In the genomic region with DNA sequence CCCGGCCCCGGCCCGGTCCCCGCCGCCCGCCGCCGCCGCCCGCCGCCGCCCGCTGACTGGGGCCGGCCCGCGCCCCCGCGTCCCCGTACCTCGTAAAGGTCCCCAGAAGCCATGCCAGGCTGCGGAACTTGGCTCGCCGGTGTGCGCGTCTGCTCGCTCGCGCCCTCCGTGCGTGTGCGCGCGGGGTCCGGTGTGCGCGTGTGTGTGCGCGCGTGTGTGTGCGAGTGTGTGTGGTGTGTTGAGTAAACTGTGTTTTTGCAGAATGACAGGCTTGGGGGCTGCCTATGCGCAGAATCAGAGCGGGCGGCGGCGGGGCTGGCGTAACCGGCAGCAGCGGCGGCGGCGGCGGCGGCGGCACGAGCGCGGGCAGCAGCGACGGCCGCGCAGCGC, we compare ENCODE assay signal across 8 cellular contexts.
DNase-seq lines count a peak whose midpoint lies in the region; ATAC-seq and TF ChIP-seq lines count a peak whose summit lies in the region.

No MANE protein-coding gene starts in this region.

- peak; percentile 36 for ATAC-seq in GM19438 (IDR thresholded peaks at IDR 0.05; ENCODE audit: low read depth, unreplicated experiment)
- peak; percentile 75 for ATAC-seq in stimulated activated memory B cell treated with anti-CD40 and anti-IgM and Interleukin-4, amounts not matched to agents 10 μg/mL and 1 μg/mL and 100 μg/mL, for 72 hours

- no peaks in the 10 kb centered on the region for H3K36me3 ChIP-seq in HUES6 (ENCODE audit: control insufficient read depth, insufficient read depth, low read length)

- H3K4me1 ChIP-seq in HUES6 (ENCODE audit: control insufficient read depth, insufficient read depth, low read length): no peaks in the 10 kb centered on the region

- peak overlapping the region; percentile 99 for H3K4me3 Mint-ChIP-seq in stimulated activated memory B cell treated with anti-CD40 and anti-IgM and Interleukin-4, amounts not matched to agents 10 μg/mL and 1 μg/mL and 100 μg/mL, for 72 hours

- no peaks in the 10 kb centered on the region for H3K27me3 Mint-ChIP-seq in stimulated activated memory B cell treated with anti-CD40 and anti-IgM and Interleukin-4, amounts not matched to agents 10 μg/mL and 1 μg/mL and 100 μg/mL, for 72 hours

- H3K9me3 ChIP-seq in HUES6 (ENCODE audit: control insufficient read depth, insufficient read depth, low read depth, low read length): no peaks in the 10 kb centered on the region

- peak overlapping the region; percentile 88 for H3K27ac ChIP-seq in C4-2B
- no peak overlapping the region for H3K27ac ChIP-seq in HUES6 (ENCODE audit: low read depth, low read length)

- H3K27me3 ChIP-seq in HUES6 (ENCODE audit: control insufficient read depth, insufficient read depth, low read length): peaks cover 53% of the 10 kb centered on the region

- H3K27ac Mint-ChIP-seq in stimulated activated memory B cell treated with anti-CD40 and anti-IgM and Interleukin-4, amounts not matched to agents 10 μg/mL and 1 μg/mL and 100 μg/mL, for 72 hours: peak overlapping the region; percentile 91

- DNase-seq in activated CD4-positive, alpha-beta T cell treated with anti-CD3 and anti-CD28 coated beads, Interleukin-2, amount 50 U/mL, for 1 hour: peak; percentile 55
- DNase-seq in effector CD4-positive, alpha-beta T cell: peak; percentile 16
- DNase-seq in midbrain (lab: John Stamatoyannopoulos, UW) (peak; percentile 6), middle frontal gyrus (ENCODE audit: extremely low spot score, low spot score) (no peak)

- H3K4me3 ChIP-seq in HUES6 (ENCODE audit: low read depth, low read length): peak overlapping the region; percentile 84

- no peaks in the 10 kb centered on the region for H3K4me1 Mint-ChIP-seq in stimulated activated memory B cell treated with anti-CD40 and anti-IgM and Interleukin-4, amounts not matched to agents 10 μg/mL and 1 μg/mL and 100 μg/mL, for 72 hours

- no peaks in the 10 kb centered on the region for H3K36me3 Mint-ChIP-seq in stimulated activated memory B cell treated with anti-CD40 and anti-IgM and Interleukin-4, amounts not matched to agents 10 μg/mL and 1 μg/mL and 100 μg/mL, for 72 hours

- no peak for TF ChIP-seq CTCF in C4-2B (conservative IDR thresholded peaks at IDR 0.05)

- peak overlapping the region; percentile 41 for H3K9ac ChIP-seq in HUES6 (ENCODE audit: low read length)

- no peaks in the 10 kb centered on the region for H3K9me3 Mint-ChIP-seq in stimulated activated memory B cell treated with anti-CD40 and anti-IgM and Interleukin-4, amounts not matched to agents 10 μg/mL and 1 μg/mL and 100 μg/mL, for 72 hours
